ENCODE assay signal across 11 cellular contexts in the genomic region with DNA sequence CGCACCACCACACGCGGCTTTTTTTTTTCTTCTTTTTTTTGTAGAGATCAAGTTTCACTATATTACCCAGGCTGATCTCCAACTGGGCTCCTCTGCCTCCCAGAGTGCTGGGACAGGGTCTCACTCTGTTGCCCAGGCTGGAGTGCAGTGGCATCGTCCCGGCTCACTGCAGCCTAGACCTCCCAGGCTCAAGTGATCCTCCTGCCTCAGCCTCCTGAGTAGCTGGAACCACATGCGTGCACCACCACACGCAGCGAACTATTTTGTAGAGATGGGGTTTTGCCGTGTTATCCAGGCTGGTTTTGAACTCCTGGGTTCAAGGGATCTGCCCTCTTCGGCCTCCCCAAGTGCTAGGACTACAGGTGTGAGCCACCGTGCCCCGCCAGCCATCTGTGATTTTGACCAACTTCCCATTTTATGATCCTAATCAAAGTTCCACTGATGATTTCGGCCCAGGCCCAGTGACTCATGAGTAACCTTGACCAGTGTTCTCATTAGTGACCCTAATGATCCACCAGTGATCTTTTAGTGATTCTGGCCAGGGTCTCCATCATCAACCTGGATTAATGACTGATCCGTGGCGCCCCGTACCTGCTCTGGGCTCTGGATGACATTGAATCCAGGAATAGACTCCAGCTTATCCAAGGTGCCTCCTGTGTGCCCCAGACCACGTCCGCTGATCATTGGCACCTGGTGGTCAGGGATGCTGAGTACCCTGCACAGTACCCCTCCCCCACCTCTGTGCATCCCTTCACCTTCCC. TPM values are rescaled to one million over a fixed set of nuclear protein-coding genes. Genes with fewer than 3 reads are reported as not detected.
DNase-seq lines count a peak whose midpoint lies in the region; ATAC-seq, FAIRE-seq and TF ChIP-seq lines count a peak whose summit lies in the region.
"Had no signal": no experiment of that assay in that cellular context is flagged by ENCODE, and none has a peak within 500 bp of the region (broad histone marks: within the 10 kb centered on the region; RNA-seq: fewer than 3 reads in every experiment).

No MANE protein-coding gene starts in this region.

- peaks cover 41% of the 10 kb centered on the region for H3K4me1 Mint-ChIP-seq in activated CD4-positive, alpha-beta T cell treated with anti-CD3 and anti-CD28 coated beads, Interleukin-2, amount 10 ng/mL, durations not matched to agents 7 days and 5 days
- peaks cover 48% of the 10 kb centered on the region for H3K4me1 Mint-ChIP-seq in stimulated activated memory B cell treated with anti-CD40 and anti-IgM and Interleukin-4, amounts not matched to agents 10 μg/mL and 1 μg/mL and 100 μg/mL, for 72 hours

- no peaks in the 10 kb centered on the region for H3K27me3 ChIP-seq in RWPE2 (ENCODE audit: insufficient read depth, poor library complexity, severe bottlenecking)
- peaks cover 0 to 7% of the 10 kb centered on the region in 2 donors for H3K27me3 ChIP-seq in right atrium auricular region

- POLR2A ChIA-PET in activated CD4-positive, alpha-beta T cell treated with anti-CD3 and anti-CD28 coated beads, Interleukin-2, amount 10 ng/mL, durations not matched to agents 7 days and 5 days (lab: Charles Lee), result interaction anchor here (1.3 to 1.8 kb wide), 2 partner anchors 11 to 20 kb away, joined by 4 to 5 read pairs; partner anchors contain the start of genes LMF2 and NCAPH2

- H3K27me3 Mint-ChIP-seq in activated CD4-positive, alpha-beta T cell treated with anti-CD3 and anti-CD28 coated beads, Interleukin-2, amount 10 ng/mL, durations not matched to agents 7 days and 5 days, result no peaks in the 10 kb centered on the region
- no peaks in the 10 kb centered on the region for H3K27me3 Mint-ChIP-seq in stimulated activated memory B cell treated with anti-CD40 and anti-IgM and Interleukin-4, amounts not matched to agents 10 μg/mL and 1 μg/mL and 100 μg/mL, for 72 hours

- no peak for FAIRE-seq in D721Med (lab: Jason Lieb, UNC)

- no peaks in the 10 kb centered on the region for H3K9me3 ChIP-seq in RWPE2 (ENCODE audit: severe bottlenecking)
- no peaks in the 10 kb centered on the region for H3K9me3 ChIP-seq in right atrium auricular region
- H3K9me3 ChIP-seq: prostate gland had no signal

- peak overlapping the region; percentile 93 for H3K27ac Mint-ChIP-seq in activated CD4-positive, alpha-beta T cell treated with anti-CD3 and anti-CD28 coated beads, Interleukin-2, amount 10 ng/mL, durations not matched to agents 7 days and 5 days
- H3K27ac Mint-ChIP-seq in stimulated activated memory B cell treated with anti-CD40 and anti-IgM and Interleukin-4, amounts not matched to agents 10 μg/mL and 1 μg/mL and 100 μg/mL, for 72 hours, result peak overlapping the region; percentile 100

- no peaks in the 10 kb centered on the region for H3K4me1 ChIP-seq in RWPE2 (ENCODE audit: insufficient read depth, poor library complexity, severe bottlenecking)
- H3K4me1 ChIP-seq in right atrium auricular region, result peaks cover 0 to 67% of the 10 kb centered on the region in 2 donors

- H3K4me3 ChIP-seq in RWPE2 (ENCODE audit: severe bottlenecking) (no peak overlapping the region), right atrium auricular region (no peak overlapping the region)

- H3K4me3 Mint-ChIP-seq in activated CD4-positive, alpha-beta T cell treated with anti-CD3 and anti-CD28 coated beads, Interleukin-2, amount 10 ng/mL, durations not matched to agents 7 days and 5 days, result peak overlapping the region; percentile 80
- H3K4me3 Mint-ChIP-seq in stimulated activated memory B cell treated with anti-CD40 and anti-IgM and Interleukin-4, amounts not matched to agents 10 μg/mL and 1 μg/mL and 100 μg/mL, for 72 hours, result peak overlapping the region; percentile 97

- H3K36me3 Mint-ChIP-seq in activated CD4-positive, alpha-beta T cell treated with anti-CD3 and anti-CD28 coated beads, Interleukin-2, amount 10 ng/mL, durations not matched to agents 7 days and 5 days (ENCODE audit: low read depth), result peaks cover 40% of the 10 kb centered on the region
- H3K36me3 Mint-ChIP-seq in stimulated activated memory B cell treated with anti-CD40 and anti-IgM and Interleukin-4, amounts not matched to agents 10 μg/mL and 1 μg/mL and 100 μg/mL, for 72 hours, result peaks cover 21% of the 10 kb centered on the region

- no peak for ATAC-seq in RWPE2 (ENCODE audit: low read depth)
- no peak for ATAC-seq in stimulated activated memory B cell treated with anti-CD40 and anti-IgM and Interleukin-4, amounts not matched to agents 10 μg/mL and 1 μg/mL and 100 μg/mL, for 72 hours

- CTCF ChIA-PET in activated CD4-positive, alpha-beta T cell treated with anti-CD3 and anti-CD28 coated beads, Interleukin-2, amount 10 ng/mL, durations not matched to agents 7 days and 5 days (lab: Charles Lee), result interaction anchor here (0.8 to 5.8 kb wide), 6 partner anchors 10 to 93 kb away, joined by 4 to 74 read pairs (median 6); partner anchors contain the start of genes KLHDC7B, NCAPH2 and SYCE3

- no peaks in the 10 kb centered on the region for H3K9me3 Mint-ChIP-seq in activated CD4-positive, alpha-beta T cell treated with anti-CD3 and anti-CD28 coated beads, Interleukin-2, amount 10 ng/mL, durations not matched to agents 7 days and 5 days
- H3K9me3 Mint-ChIP-seq in stimulated activated memory B cell treated with anti-CD40 and anti-IgM and Interleukin-4, amounts not matched to agents 10 μg/mL and 1 μg/mL and 100 μg/mL, for 72 hours, result no peaks in the 10 kb centered on the region

- H3K36me3 ChIP-seq in RWPE2 (ENCODE audit: low read depth) (no peaks in the 10 kb centered on the region), right atrium auricular region (peaks cover 10% of the 10 kb centered on the region)

- no peak for TF ChIP-seq CTCF in RWPE2 (IDR thresholded peaks at IDR 0.05; ENCODE audit: poor library complexity, severe bottlenecking)
- TF ChIP-seq CTCF in right atrium auricular region (IDR thresholded peaks at IDR 0.05), result no peak
- no peak for TF ChIP-seq CTCF in D721Med (IDR thresholded peaks at IDR 0.05; ENCODE audit: insufficient read depth, missing control alignments)

- H3K27ac ChIP-seq in RWPE2 (ENCODE audit: poor library complexity, severe bottlenecking) (peak overlapping the region; percentile 81), right atrium auricular region (peak overlapping the region; percentile 86 to 96)

- DNase-seq in activated CD4-positive, alpha-beta T cell treated with anti-CD3 and anti-CD28 coated beads, Interleukin-2, amount 10 ng/mL, durations not matched to agents 7 days and 5 days, result no peak
- DNase-seq in activated CD4-positive, alpha-beta T cell treated with anti-CD3 and anti-CD28 coated beads, Interleukin-2, amount 50 U/mL, for 4 hours, result no peak
- no peak for DNase-seq in RWPE2 (ENCODE audit: low spot score)
- no peak for DNase-seq in right atrium auricular region (ENCODE audit: low spot score)
- DNase-seq in Ammon's horn (ENCODE audit: low spot score), result no peak
- no peak for DNase-seq in kidney tubule cell (ENCODE audit: low spot score)
- no peak for DNase-seq in D721Med (ENCODE audit: insufficient read length, low spot score)
- DNase-seq: NCI-H1105 had no signal

RNA-seq across cellular contexts. Expression of gene TYMP, which starts 1.7 kb away (rescaled TPM):
- total RNA-seq in activated CD4-positive, alpha-beta T cell treated with anti-CD3 and anti-CD28 coated beads, Interleukin-2, amount 10 ng/mL, durations not matched to agents 7 days and 5 days, result 100 to 1,000 TPM in 1 of 2 experiments, 10 to 100 TPM in 1; 92.2 to 126 TPM
- total RNA-seq in right atrium auricular region, result 10 to 100 TPM in 1 of 2 donors, 1 to 10 TPM in 1; 9.1 to 35.8 TPM

RNA-seq across cellular contexts. Expression of gene SCO2, which starts 2.7 kb away (rescaled TPM):
- 10 to 100 TPM in 1 of 2 experiments, 1 to 10 TPM in 1; 2.8 to 10.5 TPM for total RNA-seq in activated CD4-positive, alpha-beta T cell treated with anti-CD3 and anti-CD28 coated beads, Interleukin-2, amount 10 ng/mL, durations not matched to agents 7 days and 5 days
- under 1 TPM in 1 of 2 donors, not detected in 1; 0.94 TPM for total RNA-seq in right atrium auricular region
- total RNA-seq: cerebellum had no signal

RNA-seq across cellular contexts. Expression of gene KLHDC7B, which starts 17.6 kb away (rescaled TPM):
- total RNA-seq in activated CD4-positive, alpha-beta T cell treated with anti-CD3 and anti-CD28 coated beads, Interleukin-2, amount 10 ng/mL, durations not matched to agents 7 days and 5 days, result 10 to 100 TPM; 15.6 to 16.0 TPM
- not detected for total RNA-seq in right atrium auricular region
- total RNA-seq: cerebellum had no signal

RNA-seq across cellular contexts. Expression of gene NCAPH2, which starts 20.1 kb away (rescaled TPM):
- 100 to 1,000 TPM; 110 to 133 TPM for total RNA-seq in activated CD4-positive, alpha-beta T cell treated with anti-CD3 and anti-CD28 coated beads, Interleukin-2, amount 10 ng/mL, durations not matched to agents 7 days and 5 days
- total RNA-seq in right atrium auricular region, result 10 to 100 TPM; 19.5 to 33.4 TPM

RNA-seq across cellular contexts. Expression of gene LMF2, which starts 20.6 kb away (rescaled TPM):
- total RNA-seq in activated CD4-positive, alpha-beta T cell treated with anti-CD3 and anti-CD28 coated beads, Interleukin-2, amount 10 ng/mL, durations not matched to agents 7 days and 5 days, result 100 to 1,000 TPM; 130 to 139 TPM
- 10 to 100 TPM; 30.1 to 33.8 TPM for total RNA-seq in right atrium auricular region

Comparison
In these comparisons a context has a peak if more than half of its experiments do, and no peak if none do; other contexts are left out.
1. RNA of gene KLHDC7B, which starts 17.6 kb away (total RNA-seq): 15.6 to 16.0 TPM in activated CD4-positive, alpha-beta T cell treated with anti-CD3 and anti-CD28 coated beads, Interleukin-2, amount 10 ng/mL, durations not matched to agents 7 days and 5 days; not detected in right atrium auricular region; every median in the first group is over 10 times any median in the second.